Comparison of ENCODE assay signal across 9 cellular contexts in the genomic region with DNA sequence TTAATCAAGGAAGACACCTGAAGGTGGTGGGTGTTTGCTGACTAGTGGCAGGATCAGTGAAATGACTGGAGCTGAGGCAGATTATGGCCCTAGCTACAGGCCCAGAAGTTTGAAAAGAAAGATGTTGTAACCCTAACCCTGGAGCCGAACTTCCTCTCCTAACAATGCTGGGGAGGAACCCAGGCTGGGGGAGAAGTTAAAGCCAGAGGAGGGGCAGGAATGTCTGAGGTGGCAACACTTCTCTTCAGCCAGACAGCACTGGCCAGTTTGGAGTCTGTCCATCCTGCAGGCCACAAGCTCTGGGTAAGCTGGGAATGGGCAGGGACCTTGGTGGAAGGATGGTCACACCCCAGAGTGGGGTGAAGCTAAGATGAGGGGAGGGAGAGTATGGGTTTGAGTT. TPM values are rescaled to one million over a fixed set of nuclear protein-coding genes. Genes with fewer than 3 reads are reported as not detected.
A peak's percentile ranks its signal among the peaks of the same experiment; 100 is the strongest.
DNase-seq lines count a peak whose midpoint lies in the region; ATAC-seq and TF ChIP-seq lines count a peak whose summit lies in the region.
"Had no signal": no experiment of that assay in that cellular context is flagged by ENCODE, and none has a peak within 500 bp of the region (broad histone marks: within the 10 kb centered on the region; RNA-seq: fewer than 3 reads in every experiment).

A gene (plus strand): TSS at position 265 of the 400 bp plus-strand sequence. CDS start 1,023 bp downstream, outside the sequence.

- H3K36me3 ChIP-seq in BLaER1, result no peaks in the 10 kb centered on the region
- H3K36me3 ChIP-seq in KOPT-K1 (ENCODE audit: insufficient read depth, low read length), result no peaks in the 10 kb centered on the region

- ATAC-seq in activated T-helper 17 cell treated with anti-CD3 and anti-CD28 coated beads, Interleukin-2, amount 50 U/mL, for 72 hours (replicated peaks), result no peak
- ATAC-seq in GM18498 (IDR thresholded peaks at IDR 0.05; ENCODE audit: unreplicated experiment) (no peak), SK-N-SH treated with all-trans-retinoic acid at 6 μM for 48 hours (no peak), HG03378 (IDR thresholded peaks at IDR 0.05; ENCODE audit: unreplicated experiment) (no peak)

- no peaks in the 10 kb centered on the region for H4K20me1 ChIP-seq in BLaER1

- peak within 1 kb of the TSS; percentile 78 for H3K27ac Mint-ChIP-seq in activated T-helper 17 cell treated with anti-CD3 and anti-CD28 coated beads, Interleukin-2, amount 50 U/mL, for 72 hours

- no peaks in the 10 kb centered on the region for H3K9me3 Mint-ChIP-seq in activated T-helper 17 cell treated with anti-CD3 and anti-CD28 coated beads, Interleukin-2, amount 50 U/mL, for 72 hours

- no peaks in the 10 kb centered on the region for H3K27me3 Mint-ChIP-seq in activated T-helper 17 cell treated with anti-CD3 and anti-CD28 coated beads, Interleukin-2, amount 50 U/mL, for 72 hours

- H3K4me3 ChIP-seq in BLaER1, result peak within 1 kb of the TSS; percentile 27; the same call in 1 of the 2 replicates

- peak within 1 kb of the TSS; percentile 84 for H3K27ac ChIP-seq in BLaER1
- H3K27ac ChIP-seq in KOPT-K1 (ENCODE audit: low read depth, low read length, poor library complexity, severe bottlenecking), result peak within 1 kb of the TSS; percentile 91

- no peak for DNase-seq in mesenteric fat pad (ENCODE audit: low spot score)
- DNase-seq in effector CD4-positive, alpha-beta T cell, result no peak
- DNase-seq: DMS153 had no signal

- H3K4me1 ChIP-seq in BLaER1, result peaks cover 77% of the 10 kb centered on the region

- H3K9ac ChIP-seq in BLaER1, result peak within 1 kb of the TSS; percentile 51

- no peaks in the 10 kb centered on the region for H3K27me3 ChIP-seq in BLaER1

- peaks cover 34% of the 10 kb centered on the region for H3K4me1 Mint-ChIP-seq in activated T-helper 17 cell treated with anti-CD3 and anti-CD28 coated beads, Interleukin-2, amount 50 U/mL, for 72 hours

- H3K36me3 Mint-ChIP-seq in activated T-helper 17 cell treated with anti-CD3 and anti-CD28 coated beads, Interleukin-2, amount 50 U/mL, for 72 hours (ENCODE audit: low read depth), result peaks cover 20% of the 10 kb centered on the region

- H3K9me3 ChIP-seq in BLaER1 (no peaks in the 10 kb centered on the region), KOPT-K1 (ENCODE audit: insufficient read depth, low read length, poor library complexity, severe bottlenecking) (no peaks in the 10 kb centered on the region)

- peak within 1 kb of the TSS; percentile 82 for H3K4me3 Mint-ChIP-seq in activated T-helper 17 cell treated with anti-CD3 and anti-CD28 coated beads, Interleukin-2, amount 50 U/mL, for 72 hours

- peak within 1 kb of the TSS; percentile 88 for H3K4me2 ChIP-seq in BLaER1

TF ChIP-seq in SK-N-SH treated with all-trans-retinoic acid at 6 μM for 48 hours, 23 proteins besides CTCF, POLR2A, EP300 and RAD21:
- TF ChIP-seq, protein P1, sequence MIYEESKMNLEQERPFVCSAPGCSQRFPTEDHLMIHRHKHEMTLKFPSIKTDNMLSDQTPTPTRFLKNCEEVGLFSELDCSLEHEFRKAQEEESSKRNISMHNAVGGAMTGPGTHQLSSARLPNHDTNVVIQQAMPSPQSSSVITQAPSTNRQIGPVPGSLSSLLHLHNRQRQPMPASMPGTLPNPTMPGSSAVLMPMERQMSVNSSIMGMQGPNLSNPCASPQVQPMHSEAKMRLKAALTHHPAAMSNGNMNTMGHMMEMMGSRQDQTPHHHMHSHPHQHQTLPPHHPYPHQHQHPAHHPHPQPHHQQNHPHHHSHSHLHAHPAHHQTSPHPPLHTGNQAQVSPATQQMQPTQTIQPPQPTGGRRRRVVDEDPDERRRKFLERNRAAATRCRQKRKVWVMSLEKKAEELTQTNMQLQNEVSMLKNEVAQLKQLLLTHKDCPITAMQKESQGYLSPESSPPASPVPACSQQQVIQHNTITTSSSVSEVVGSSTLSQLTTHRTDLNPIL (CRISPR knock-in tag; IDR thresholded peaks at IDR 0.05; ENCODE audit: low read depth), result no peak
- no peak for TF ChIP-seq BACH2 (CRISPR knock-in tag; IDR thresholded peaks at IDR 0.05; ENCODE audit: borderline replicate concordance)
- TF ChIP-seq PPARA (CRISPR knock-in tag; IDR thresholded peaks at IDR 0.05; ENCODE audit: borderline replicate concordance), result no peak
- no peak for TF ChIP-seq ZNF70 (CRISPR knock-in tag; IDR thresholded peaks at IDR 0.05)
- TF ChIP-seq, protein P2, sequence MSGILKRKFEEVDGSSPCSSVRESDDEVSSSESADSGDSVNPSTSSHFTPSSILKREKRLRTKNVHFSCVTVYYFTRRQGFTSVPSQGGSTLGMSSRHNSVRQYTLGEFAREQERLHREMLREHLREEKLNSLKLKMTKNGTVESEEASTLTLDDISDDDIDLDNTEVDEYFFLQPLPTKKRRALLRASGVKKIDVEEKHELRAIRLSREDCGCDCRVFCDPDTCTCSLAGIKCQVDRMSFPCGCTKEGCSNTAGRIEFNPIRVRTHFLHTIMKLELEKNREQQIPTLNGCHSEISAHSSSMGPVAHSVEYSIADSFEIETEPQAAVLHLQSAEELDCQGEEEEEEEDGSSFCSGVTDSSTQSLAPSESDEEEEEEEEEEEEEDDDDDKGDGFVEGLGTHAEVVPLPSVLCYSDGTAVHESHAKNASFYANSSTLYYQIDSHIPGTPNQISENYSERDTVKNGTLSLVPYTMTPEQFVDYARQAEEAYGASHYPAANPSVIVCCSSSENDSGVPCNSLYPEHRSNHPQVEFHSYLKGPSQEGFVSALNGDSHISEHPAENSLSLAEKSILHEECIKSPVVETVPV (CRISPR knock-in tag; IDR thresholded peaks at IDR 0.05), result no peak
- TF ChIP-seq ESRRG (CRISPR knock-in tag; IDR thresholded peaks at IDR 0.05), result no peak
- no peak for TF ChIP-seq ISL1 (CRISPR knock-in tag; IDR thresholded peaks at IDR 0.05)
- TF ChIP-seq SNAI2 (CRISPR knock-in tag; IDR thresholded peaks at IDR 0.05), result no peak
- no peak for TF ChIP-seq TOX (CRISPR knock-in tag; IDR thresholded peaks at IDR 0.05; ENCODE audit: borderline replicate concordance)
- no peak for TF ChIP-seq ARNTL (CRISPR knock-in tag; IDR thresholded peaks at IDR 0.05; ENCODE audit: borderline replicate concordance, low read depth)
- TF ChIP-seq RARB (CRISPR knock-in tag; IDR thresholded peaks at IDR 0.05), result no peak
- TF ChIP-seq TCF4 (CRISPR knock-in tag; IDR thresholded peaks at IDR 0.05; ENCODE audit: borderline replicate concordance), result no peak

RNA-seq across cellular contexts. Expression of the gene that starts here (rescaled TPM):
- 10 to 100 TPM in 1 of 2 donors, 1 to 10 TPM in 1; 8.1 to 28.7 TPM for total RNA-seq in activated T-helper 17 cell treated with anti-CD3 and anti-CD28 coated beads, Interleukin-2, amount 50 U/mL, for 72 hours
- 23.8 TPM for total RNA-seq in mesenteric fat pad
